ENCODE assay signal across 8 cellular contexts in the genomic region with DNA sequence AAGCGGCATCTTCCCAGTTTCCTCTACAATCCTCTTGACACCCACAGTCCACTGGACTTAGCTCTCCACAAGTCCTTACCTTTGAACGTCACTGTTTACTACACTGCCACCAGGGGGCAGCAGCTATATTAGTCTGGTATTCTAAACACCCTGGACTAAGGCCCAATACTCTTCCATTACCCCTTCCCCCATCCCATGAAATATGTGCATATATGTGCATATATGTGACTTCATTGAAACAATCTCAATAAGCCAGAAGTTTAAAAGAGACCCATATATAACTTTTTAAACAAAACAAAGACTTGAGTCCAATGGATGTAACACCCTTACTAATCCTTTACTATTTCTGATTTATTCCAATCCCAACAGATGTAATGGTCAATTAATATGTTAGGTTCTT. TPM values are rescaled to one million over a fixed set of nuclear protein-coding genes. Genes with fewer than 3 reads are reported as not detected.
A peak's percentile ranks its signal among the peaks of the same experiment; 100 is the strongest.
DNase-seq lines count a peak whose midpoint lies in the region; ATAC-seq and TF ChIP-seq lines count a peak whose summit lies in the region.

No MANE protein-coding gene starts in this region.

- H3K9me3 ChIP-seq in CD4-positive, CD25-positive, alpha-beta regulatory T cell (ENCODE audit: control insufficient read depth in 2 of 2, low read length in 2 of 2) = no peaks in the 10 kb centered on the region

- no peaks in the 10 kb centered on the region for H3K9me3 Mint-ChIP-seq in CD4-positive, CD25-positive, alpha-beta regulatory T cell
- H3K9me3 Mint-ChIP-seq in mesothelial cell of epicardium = peaks cover 11% of the 10 kb centered on the region

- H3K4me1 Mint-ChIP-seq in CD4-positive, CD25-positive, alpha-beta regulatory T cell = peaks cover 7 to 21% (median 18%) of the 10 kb centered on the region in 4 donors
- H3K4me1 Mint-ChIP-seq in mesothelial cell of epicardium = no peaks in the 10 kb centered on the region

- no peaks in the 10 kb centered on the region for H3K27me3 ChIP-seq in CD4-positive, CD25-positive, alpha-beta regulatory T cell (ENCODE audit: control insufficient read depth, insufficient read depth, low read length)

- peaks cover 4% of the 10 kb centered on the region for H3K36me3 ChIP-seq in CD4-positive, CD25-positive, alpha-beta regulatory T cell (ENCODE audit: control insufficient read depth, insufficient read depth, low read length)

- H3K4me1 ChIP-seq in CD4-positive, CD25-positive, alpha-beta regulatory T cell (ENCODE audit: control insufficient read depth, insufficient read depth, low read length, poor library complexity, severe bottlenecking) = peaks cover 9% of the 10 kb centered on the region

- no peak overlapping the region for H3K4me3 Mint-ChIP-seq in CD4-positive, CD25-positive, alpha-beta regulatory T cell
- no peak overlapping the region for H3K4me3 Mint-ChIP-seq in mesothelial cell of epicardium

- peak; percentile 50 to 89 (median 69) for DNase-seq in CD4-positive, CD25-positive, alpha-beta regulatory T cell
- DNase-seq in NCI-H69 (lab: John Stamatoyannopoulos, UW) = peak; percentile 90
- DNase-seq in activated CD4-positive, alpha-beta T cell treated with anti-CD3 and anti-CD28 coated beads, Interleukin-2, amount 50 U/mL, for 24 hours (ENCODE audit: low read depth in 1 of 2, low spot score in 1 of 2) = peak; percentile 35 to 70
- peak; percentile 60 for DNase-seq in effector CD8-positive, alpha-beta T cell (lab: John Stamatoyannopoulos, UW)
- DNase-seq in mesothelial cell of epicardium (ENCODE audit: low spot score in 2 of 2, unreplicated experiment in 2 of 2) = peak in 1 of 2 experiments; percentile 55
- DNase-seq in stimulated activated CD8-positive, alpha-beta memory T cell treated with anti-CD3 and anti-CD28 coated beads, Interleukin-7, amount 100 ng/mL, for 24 hours (ENCODE audit: low read depth) = peak; percentile 55

- peak; percentile 66 for TF ChIP-seq CTCF in mesothelial cell of epicardium (IDR thresholded peaks at IDR 0.05; ENCODE audit: unreplicated experiment)

- no peak overlapping the region for H3K27ac ChIP-seq in CD4-positive, CD25-positive, alpha-beta regulatory T cell (ENCODE audit: insufficient read depth, low read length, poor library complexity, severe bottlenecking)

- peak overlapping the region in 2 of 3 donors; percentile 36 to 76 for H3K27ac Mint-ChIP-seq in CD4-positive, CD25-positive, alpha-beta regulatory T cell
- no peak overlapping the region for H3K27ac Mint-ChIP-seq in mesothelial cell of epicardium

- H3K4me3 ChIP-seq in CD4-positive, CD25-positive, alpha-beta regulatory T cell (ENCODE audit: low read depth, low read length) = no peak overlapping the region

- peak; percentile 82 to 84 for ATAC-seq in CD4-positive, CD25-positive, alpha-beta regulatory T cell (ENCODE audit: low read depth in 2 of 2)
- ATAC-seq in GM19351 (IDR thresholded peaks at IDR 0.05; ENCODE audit: unreplicated experiment) (peak; percentile 97), HG03442 (IDR thresholded peaks at IDR 0.05; ENCODE audit: unreplicated experiment) (peak; percentile 87)

- no peaks in the 10 kb centered on the region for H3K27me3 Mint-ChIP-seq in CD4-positive, CD25-positive, alpha-beta regulatory T cell
- no peaks in the 10 kb centered on the region for H3K27me3 Mint-ChIP-seq in mesothelial cell of epicardium (ENCODE audit: low read depth)

- peaks cover 16% of the 10 kb centered on the region for H3K36me3 Mint-ChIP-seq in CD4-positive, CD25-positive, alpha-beta regulatory T cell
- H3K36me3 Mint-ChIP-seq in mesothelial cell of epicardium = no peaks in the 10 kb centered on the region

RNA-seq across cellular contexts. Expression of a gene that starts 15.5 kb away (rescaled TPM):
- total RNA-seq in CD4-positive, CD25-positive, alpha-beta regulatory T cell = 8.3 TPM
- 10 to 100 TPM in 2 of 4 donors, 1 to 10 TPM in 2; 8.4 to 15.1 (median 10.9) TPM for polyA plus RNA-seq in CD4-positive, CD25-positive, alpha-beta regulatory T cell
- 6.3 to 7.5 TPM (median 6.6 TPM) in 3 replicates for total RNA-seq in mesothelial cell of epicardium
